10 cellular contexts compared by ENCODE assay signal in genomic region chr16:55376567-55377167, GRCh38. TPM values are rescaled to one million over a fixed set of nuclear protein-coding genes. Genes with fewer than 3 reads are reported as not detected.
"Had no signal": no experiment of that assay in that cellular context is flagged by ENCODE, and none has a peak within 500 bp of the region (broad histone marks: within the 10 kb centered on the region; RNA-seq: fewer than 3 reads in every experiment).

No MANE protein-coding gene starts in this region.

- H3K9ac ChIP-seq: GM23248 had no signal

- ATAC-seq: HCT116 had no signal

- H3K27ac ChIP-seq: GM23248 had no signal

- FAIRE-seq: H54, HTR-8/SVneo had no signal

- H2AFZ ChIP-seq: GM23248 had no signal

- H3K4me3 Mint-ChIP-seq: H9, HFFc6 had no signal

- H3K4me3 ChIP-seq: GM23248 had no signal

- H3K9me3 Mint-ChIP-seq: H9, HFFc6 had no signal

- DNase-seq: GM23248, GOT3, H9, HFFc6, IMR-90, KBM-7 had no signal

- H3K27ac Mint-ChIP-seq: H9, HFFc6 had no signal

RNA-seq across cellular contexts. Expression of gene IRX6, which starts 52.7 kb away (rescaled TPM):
- total RNA-seq: GM23248, H9, HFFc6, HT-29, IMR-90 had no signal
- polyA plus RNA-seq: GM23248, IMR-90 had no signal
